In the genomic region with DNA sequence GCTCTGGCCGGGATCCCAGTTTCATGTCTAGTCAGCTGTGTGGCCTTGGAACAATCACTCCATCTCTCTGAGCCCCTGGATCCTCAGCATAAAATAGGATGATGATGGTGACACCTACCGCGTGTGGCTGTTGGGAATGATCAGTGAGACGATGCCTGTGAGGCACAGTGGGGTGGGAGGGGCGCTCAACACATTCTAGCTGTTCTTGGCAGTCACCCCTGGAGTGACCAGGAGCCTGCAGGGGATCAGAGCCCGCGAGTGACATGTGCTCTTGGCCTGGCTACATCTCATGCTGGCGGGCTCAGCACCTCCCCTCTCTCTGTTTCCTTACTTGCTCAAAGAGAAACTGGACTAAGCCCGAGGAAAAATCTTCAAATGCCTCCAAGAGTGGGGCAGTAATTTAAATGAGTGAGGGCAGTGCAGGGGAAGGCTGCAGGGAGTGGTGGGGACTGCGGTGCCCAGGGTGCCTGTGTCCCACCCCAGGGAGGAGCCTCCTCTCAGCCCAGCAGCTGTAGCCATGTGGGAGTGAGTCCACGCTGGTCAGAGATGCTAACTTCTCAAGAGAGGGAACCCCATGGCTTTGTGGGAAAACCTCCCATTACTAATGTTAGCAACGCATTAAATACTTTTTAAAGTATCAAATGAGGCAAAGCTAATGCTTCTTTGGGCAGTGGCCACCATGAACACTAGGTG, we compare ENCODE assay signal across 27 cellular contexts. TPM values are rescaled to one million over a fixed set of nuclear protein-coding genes. Genes with fewer than 3 reads are reported as not detected.
DNase-seq lines count a peak whose midpoint lies in the region; ATAC-seq, FAIRE-seq and TF ChIP-seq lines count a peak whose summit lies in the region.
"Had no signal": no experiment of that assay in that cellular context is flagged by ENCODE, and none has a peak within 500 bp of the region (broad histone marks: within the 10 kb centered on the region; RNA-seq: fewer than 3 reads in every experiment).

No MANE protein-coding gene starts in this region.

- H3K14ac ChIP-seq in IMR-90 (replicated peaks; ENCODE audit: low read depth, low read length) = no peak overlapping the region
- H3K14ac ChIP-seq in trophoblast cell (ENCODE audit: low read length) = peak overlapping the region; percentile 96

- peak overlapping the region; percentile 17 for H2AFZ ChIP-seq in IMR-90 (replicated peaks; ENCODE audit: low read length, poor library complexity)
- H2AFZ ChIP-seq in trophoblast cell (ENCODE audit: insufficient read depth, low read length, poor library complexity) = peak overlapping the region; percentile 12

- no peak overlapping the region for H3K23ac ChIP-seq in IMR-90 (ENCODE audit: low read depth, low read length)
- no peak overlapping the region for H3K23ac ChIP-seq in trophoblast cell (ENCODE audit: low read length)

- no peak overlapping the region for H3K4me2 ChIP-seq in IMR-90 (ENCODE audit: low read depth, low read length)
- no peak overlapping the region for H3K4me2 ChIP-seq in trophoblast cell (ENCODE audit: low read length)

- H3K4ac ChIP-seq in IMR-90 (ENCODE audit: low read depth, low read length) (no peak overlapping the region), trophoblast cell (ENCODE audit: low read depth, low read length) (peak overlapping the region; percentile 94)

- ATAC-seq in IMR-90 (ENCODE audit: low read depth) = no peak
- ATAC-seq: activated CD8-positive, alpha-beta T cell treated with anti-CD3 and anti-CD28 coated beads, Interleukin-2, amount 10 ng/mL, durations not matched to agents 7 days and 5 days; activated T-helper 17 cell treated with anti-CD3 and anti-CD28 coated beads, Interleukin-2, amount 50 U/mL, for 72 hours; gastroesophageal sphincter had no signal

- H3K9me3 ChIP-seq in IMR-90 (ENCODE audit: control insufficient read depth, insufficient read depth, low read length) (no peaks in the 10 kb centered on the region), kidney (ENCODE audit: control insufficient read depth in 1 of 2, low read length in 2 of 2) (no peaks in the 10 kb centered on the region), trophoblast cell (ENCODE audit: insufficient read depth, low read depth, low read length) (no peaks in the 10 kb centered on the region)
- H3K9me3 ChIP-seq: gastroesophageal sphincter, upper lobe of left lung had no signal

- H4K91ac ChIP-seq in IMR-90 (ENCODE audit: insufficient read depth, low read depth, low read length) (no peak overlapping the region), trophoblast cell (ENCODE audit: low read depth, low read length) (peak overlapping the region; percentile 99)

- H2BK5ac ChIP-seq in IMR-90 (ENCODE audit: low read depth, low read length, poor library complexity, severe bottlenecking) (no peak overlapping the region), trophoblast cell (ENCODE audit: low read depth, low read length, poor library complexity) (peak overlapping the region; percentile 98)

- DNase-seq in NCI-H1417 (lab: John Stamatoyannopoulos, UW) (peak in 2 of 3 experiments; percentile 5 to 31), NCI-H1417 treated with DMSO at 0.1 percent for 48 hours (lab: John Stamatoyannopoulos, UW) (no peak), IMR-90 (no peak), kidney (peak; percentile 49), trophoblast cell (no peak), RCC 7860 (ENCODE audit: low spot score) (no peak), NCI-H446 (lab: John Stamatoyannopoulos, UW) (no peak)
- no peak for DNase-seq in stimulated activated CD4-positive, alpha-beta T cell treated with anti-CD3 and anti-CD28 coated beads, Interleukin-4, amount 100 ng/mL, for 4 hours
- DNase-seq: activated CD4-positive, alpha-beta T cell treated with anti-CD3 and anti-CD28 coated beads for 4 hours; activated CD8-positive, alpha-beta T cell treated with anti-CD3 and anti-CD28 coated beads, Interleukin-2, amount 10 ng/mL, durations not matched to agents 7 days and 5 days; activated naive CD4-positive, alpha-beta T cell treated with anti-CD3 and anti-CD28 coated beads, Interleukin-2, amount 10 ng/mL, durations not matched to agents 7 days and 5 days; COR-L47; hypothalamus; NCI-H1092 treated with DMSO at 0.1 percent for 48 hours; NCI-H187 treated with DMSO at 0.1 percent for 48 hours; NCI-H2171; NCI-H510A; occipital lobe; stimulated activated naive CD4-positive, alpha-beta T cell; upper lobe of left lung had no signal

- intact Hi-C loops in IMR-90 (cut with micrococcal nuclease) = no loop called here
- intact Hi-C loops in kidney (cut with DNase I) = no loop called here

- POLR2A ChIA-PET in IMR-90 (lab: Charles Lee; ENCODE audit: unreplicated experiment) = no interaction called here

- H3K4me1 ChIP-seq in IMR-90 (ENCODE audit: control insufficient read depth, insufficient read depth, low read length) (no peaks in the 10 kb centered on the region), kidney (ENCODE audit: control insufficient read depth in 1 of 2, insufficient read depth in 1 of 2, low read depth in 1 of 2, low read length in 2 of 2) (peaks cover 11 to 21% of the 10 kb centered on the region in 2 donors), trophoblast cell (ENCODE audit: control insufficient read depth in 1 of 2, insufficient read depth in 2 of 2, low read length in 2 of 2) (peaks cover 54 to 57% of the 10 kb centered on the region in 2 experiments)

- no peak for TF ChIP-seq RAD21 in IMR-90 (IDR thresholded peaks at IDR 0.05; ENCODE audit: low read length)

- no peak for FAIRE-seq in kidney (lab: Jason Lieb, UNC)
- FAIRE-seq in RCC 7860 (lab: Jason Lieb, UNC) = no peak
- FAIRE-seq: G401.6 had no signal

- H3K27ac ChIP-seq in IMR-90 (ENCODE audit: insufficient read depth, low read length) (no peak overlapping the region), kidney (ENCODE audit: low read depth in 2 of 2, low read length in 2 of 2) (no peak overlapping the region), trophoblast cell (ENCODE audit: low read depth, low read length) (peak overlapping the region; percentile 100)
- H3K27ac ChIP-seq: 22Rv1, C4-2B, gastroesophageal sphincter, upper lobe of left lung had no signal

- BruUV-seq in IMR-90 (replicated peaks; lab: Mats Ljungman, UMichigan) = no TSS peak

- peaks cover 38% of the 10 kb centered on the region for H3K27me3 ChIP-seq in IMR-90 (ENCODE audit: control insufficient read depth, insufficient read depth, low read length)
- H3K27me3 ChIP-seq in trophoblast cell (ENCODE audit: insufficient read depth, low read length) = no peaks in the 10 kb centered on the region
- H3K27me3 ChIP-seq: upper lobe of left lung had no signal

- H4K8ac ChIP-seq in IMR-90 (ENCODE audit: low read depth in 2 of 2, low read length in 2 of 2) = no peak overlapping the region
- peak overlapping the region; percentile 64 for H4K8ac ChIP-seq in trophoblast cell (ENCODE audit: low read depth, low read length)

- H3K9me1 ChIP-seq in IMR-90 (ENCODE audit: insufficient read depth, low read length) = no peaks in the 10 kb centered on the region

- H2BK120ac ChIP-seq in IMR-90 (ENCODE audit: low read depth, low read length) (no peak overlapping the region), trophoblast cell (ENCODE audit: insufficient read depth, low read length, poor library complexity) (peak overlapping the region; percentile 99)

- in situ Hi-C loops in IMR-90 (cut with MboI; ENCODE audit: low sequenced_read_pairs) = no loop called here

- H3K36me3 ChIP-seq in IMR-90 (ENCODE audit: control insufficient read depth, insufficient read depth, low read length) (peaks cover 3% of the 10 kb centered on the region; the same call in 1 of the 2 replicates), kidney (ENCODE audit: control insufficient read depth in 1 of 2, insufficient read depth in 2 of 2, low read length in 2 of 2) (peaks cover 0 to 3% of the 10 kb centered on the region in 2 donors), trophoblast cell (ENCODE audit: control insufficient read depth in 1 of 2, insufficient read depth in 2 of 2, low read length in 2 of 2) (peaks cover 0 to 3% of the 10 kb centered on the region in 2 experiments)

- H3K79me2 ChIP-seq in trophoblast cell (ENCODE audit: control insufficient read depth, insufficient read depth, low read length, poor library complexity) = peaks cover 32% of the 10 kb centered on the region

- H4K20me1 ChIP-seq in IMR-90 (ENCODE audit: insufficient read depth, low read length) = no peaks in the 10 kb centered on the region

- H3K56ac ChIP-seq in IMR-90 (ENCODE audit: extremely low read depth, insufficient read depth, low read length) = no peak overlapping the region

- TF ChIP-seq POLR2A in IMR-90 (IDR thresholded peaks at IDR 0.05; ENCODE audit: low read depth, low read length) = no peak

- TF ChIP-seq CTCF in IMR-90 (conservative IDR thresholded peaks at IDR 0.05; ENCODE audit: low read depth, low read length) (no peak), kidney (IDR thresholded peaks at IDR 0.05; ENCODE audit: borderline replicate concordance, extremely low read depth, insufficient read depth) (no peak)

- H3K18ac ChIP-seq in IMR-90 (ENCODE audit: low read depth, low read length) (no peak overlapping the region), trophoblast cell (ENCODE audit: low read length) (peak overlapping the region; percentile 89)

- H3K4me3 ChIP-seq in IMR-90 (ENCODE audit: insufficient read depth, low read depth, low read length) (no peak overlapping the region), kidney (ENCODE audit: low read length in 2 of 2) (no peak overlapping the region), trophoblast cell (ENCODE audit: low read depth, low read length) (no peak overlapping the region)
- H3K4me3 ChIP-seq: gastroesophageal sphincter, upper lobe of left lung had no signal

- no peak overlapping the region for H2AK9ac ChIP-seq in IMR-90 (replicated peaks; ENCODE audit: low read depth, low read length, poor library complexity)

- peak overlapping the region; percentile 28 for H4K12ac ChIP-seq in trophoblast cell (ENCODE audit: low read depth, low read length)

- H3K79me1 ChIP-seq in IMR-90 (ENCODE audit: low read depth in 1 of 2, low read length in 2 of 2) (no peaks in the 10 kb centered on the region), trophoblast cell (ENCODE audit: low read length) (peaks cover 79% of the 10 kb centered on the region)

- no CpG with 5 or more reads among the region's 12 CpGs for WGBS in IMR-90 (ENCODE audit: extremely low coverage in 2 of 2, insufficient read length in 1 of 2), 2 experiments
- no CpG with 5 or more reads among the region's 12 CpGs for WGBS in trophoblast cell (ENCODE audit: extremely low coverage, insufficient coverage, insufficient read length)

- CTCF ChIA-PET in IMR-90 (lab: Yijun Ruan, JAX) = interaction anchor here (0.5 to 2.2 kb wide), 3 partner anchors 11 to 14 kb away, joined by 7 to 8 read pairs (median 7); no protein-coding TSS in a partner anchor

- no peak overlapping the region for H4K5ac ChIP-seq in IMR-90 (ENCODE audit: low read depth, low read length)

- no peak overlapping the region for H3K9ac ChIP-seq in IMR-90 (ENCODE audit: low read depth, low read length)
- H3K9ac ChIP-seq in kidney (ENCODE audit: low read length in 2 of 2) = no peak overlapping the region
- H3K9ac ChIP-seq in trophoblast cell (ENCODE audit: low read length) = no peak overlapping the region

- H2AK5ac ChIP-seq in IMR-90 (ENCODE audit: low read depth, low read length) (no peak overlapping the region), trophoblast cell (ENCODE audit: low read length) (peak overlapping the region; percentile 92)

- H2BK15ac ChIP-seq in IMR-90 (ENCODE audit: low read depth, low read length) = no peak overlapping the region

- peak overlapping the region; percentile 82 for H2BK12ac ChIP-seq in trophoblast cell (ENCODE audit: low read length)

- dilution Hi-C loops in IMR-90 (cut with HindIII; ENCODE audit: low sequenced_read_pairs, unreplicated experiment) = no loop called here

- H2BK20ac ChIP-seq in IMR-90 (ENCODE audit: low read depth, low read length) = no peak overlapping the region

RNA-seq across cellular contexts. Expression of gene DOK4, which starts 23.1 kb away (rescaled TPM):
- total RNA-seq in IMR-90 (2012; rRNA removed) = 20.3 and 22.0 TPM in 2 replicates
- polyA plus RNA-seq in IMR-90 (2012; rRNA removed) = 25.9 and 30.1 TPM in 2 replicates
- 18.4 and 29.8 TPM in 2 replicates for polyA plus RNA-seq in IMR-90 (2012; cell fraction: cytosol; rRNA removed)
- polyA plus RNA-seq in IMR-90 (2012; cell fraction: nucleus; rRNA removed; ENCODE audit: low replicate concordance) = 50.8 and 77.6 TPM in 2 replicates
- 63.7 TPM for total RNA-seq in kidney
- 57.2 TPM for polyA plus RNA-seq in kidney (ENCODE audit: insufficient read depth, low read depth, low replicate concordance)
- 407 and 429 TPM in 2 replicates for polyA plus RNA-seq in trophoblast cell (2013)

RNA-seq across cellular contexts. Expression of gene CCDC102A, which starts 27.0 kb away (rescaled TPM):
- 5.4 and 5.6 TPM in 2 replicates for total RNA-seq in IMR-90 (2012; rRNA removed)
- 8.5 and 11.4 TPM in 2 replicates for polyA plus RNA-seq in IMR-90 (2012; rRNA removed)
- polyA plus RNA-seq in IMR-90 (2012; cell fraction: cytosol; rRNA removed) = 20.6 and 24.3 TPM in 2 replicates
- polyA plus RNA-seq in IMR-90 (2012; cell fraction: nucleus; rRNA removed; ENCODE audit: low replicate concordance) = 9.6 and 18.3 TPM in 2 replicates
- total RNA-seq in kidney = 11.9 TPM
- polyA plus RNA-seq in kidney (ENCODE audit: insufficient read depth, low read depth, low replicate concordance) = 5.7 TPM
- 7.7 and 8.5 TPM in 2 replicates for polyA plus RNA-seq in trophoblast cell (2013)

RNA-seq across cellular contexts. Expression of gene ADGRG5, which starts 33.1 kb away (rescaled TPM):
- total RNA-seq in IMR-90 (2012; rRNA removed) (not detected in 2 replicates), kidney (2.2 TPM)
- polyA plus RNA-seq in IMR-90 (2012; rRNA removed) (not detected in 2 replicates), kidney (ENCODE audit: insufficient read depth, low read depth, low replicate concordance) (0.15 TPM)
- polyA plus RNA-seq in IMR-90 (2012; cell fraction: cytosol; rRNA removed) = 0.02 TPM in 1 of 2 replicates, not detected in the other
- 0.04 TPM in 1 of 2 replicates, not detected in the other for polyA plus RNA-seq in IMR-90 (2012; cell fraction: nucleus; rRNA removed; ENCODE audit: low replicate concordance)
- polyA plus RNA-seq in trophoblast cell (2013) = 3.8 and 3.9 TPM in 2 replicates
- total RNA-seq: chondrocyte, occipital lobe, skeletal muscle tissue had no signal

RNA-seq across cellular contexts. Expression of gene POLR2C, which starts 46.9 kb away (rescaled TPM):
- total RNA-seq in IMR-90 (2012; rRNA removed) (188 and 340 TPM in 2 replicates), kidney (58.9 TPM)
- polyA plus RNA-seq in IMR-90 (2012; rRNA removed) (136 and 137 TPM in 2 replicates), kidney (ENCODE audit: insufficient read depth, low read depth, low replicate concordance) (68.9 TPM)
- polyA plus RNA-seq in IMR-90 (2012; cell fraction: cytosol; rRNA removed) = 149 and 181 TPM in 2 replicates
- 110 and 114 TPM in 2 replicates for polyA plus RNA-seq in IMR-90 (2012; cell fraction: nucleus; rRNA removed; ENCODE audit: low replicate concordance)
- polyA plus RNA-seq in trophoblast cell (2013) = 49.8 and 50.6 TPM in 2 replicates

Comparison
In these comparisons a context has a peak if more than half of its experiments do, and no peak if none do; other contexts are left out.
1. DNase-seq: peak in NCI-H1417 (2 of 3) and kidney (single experiment); none in NCI-H1417 treated with DMSO at 0.1 percent for 48 hours (single experiment), IMR-90 (single experiment), trophoblast cell (0 of 2), stimulated activated CD4-positive, alpha-beta T cell treated with anti-CD3 and anti-CD28 coated beads, Interleukin-4, amount 100 ng/mL, for 4 hours (0 of 2), RCC 7860 (single experiment) and NCI-H446 (0 of 2).